Comparison of ENCODE assay signal across 17 cellular contexts in the genomic region with DNA sequence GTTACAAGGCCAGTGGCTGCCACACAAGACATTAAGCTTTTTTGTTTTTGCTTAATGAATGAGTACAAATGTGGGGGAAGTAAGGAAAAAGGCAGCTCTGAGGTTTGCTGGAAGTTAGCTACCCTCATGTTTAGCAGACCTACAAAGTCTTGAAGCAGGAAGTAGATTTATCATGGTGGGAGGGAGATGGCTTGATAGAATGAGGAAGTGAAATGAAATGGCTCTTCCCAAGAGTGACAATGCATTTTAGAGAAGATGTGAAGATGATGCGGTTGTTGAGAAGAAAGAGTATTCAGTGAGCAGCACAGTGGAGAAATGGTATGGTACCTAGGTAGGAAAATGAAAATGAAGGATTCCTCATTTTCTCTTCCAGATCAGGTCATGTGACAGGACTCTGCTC.
DNase-seq lines count a peak whose midpoint lies in the region; ATAC-seq and TF ChIP-seq lines count a peak whose summit lies in the region.
"Had no signal": no experiment of that assay in that cellular context is flagged by ENCODE, and none has a peak within 500 bp of the region (broad histone marks: within the 10 kb centered on the region; RNA-seq: fewer than 3 reads in every experiment).

No MANE protein-coding gene starts in this region.

- no peak for TF ChIP-seq CTCF in CD8-positive, alpha-beta T cell (IDR thresholded peaks at IDR 0.05)

- CTCF ChIA-PET in CD8-positive, alpha-beta T cell (lab: Charles Lee): no interaction called here

- no peaks in the 10 kb centered on the region for H3K4me1 ChIP-seq in CD8-positive, alpha-beta T cell (ENCODE audit: insufficient read depth, low read length)

- no peaks in the 10 kb centered on the region for H3K36me3 Mint-ChIP-seq in CD8-positive, alpha-beta T cell
- H3K36me3 Mint-ChIP-seq: natural killer cell had no signal

- intact Hi-C loops in CD8-positive, alpha-beta T cell (cut with DNase I, micrococcal nuclease): no loop called here

- ATAC-seq in GM19351 (IDR thresholded peaks at IDR 0.05; ENCODE audit: unreplicated experiment) (peak; percentile 85), HG03139 (IDR thresholded peaks at IDR 0.05; ENCODE audit: unreplicated experiment) (peak; percentile 77)
- no peak for ATAC-seq in CD8-positive, alpha-beta T cell
- ATAC-seq: natural killer cell had no signal

- POLR2A ChIA-PET in CD8-positive, alpha-beta T cell (lab: Charles Lee): no interaction called here

- no peaks in the 10 kb centered on the region for H3K9me3 Mint-ChIP-seq in CD8-positive, alpha-beta T cell

- H3K27ac ChIP-seq in CD8-positive, alpha-beta T cell (ENCODE audit: low read depth, low read length): no peak overlapping the region
- H3K27ac ChIP-seq: adrenal gland, thyroid gland had no signal

- no peaks in the 10 kb centered on the region for H3K4me1 Mint-ChIP-seq in CD8-positive, alpha-beta T cell (ENCODE audit: low read depth)
- H3K4me1 Mint-ChIP-seq: natural killer cell had no signal

- H3K27ac Mint-ChIP-seq in CD8-positive, alpha-beta T cell: no peak overlapping the region
- H3K27ac Mint-ChIP-seq: natural killer cell had no signal

- DNase-seq in AML-193 (lab: John Stamatoyannopoulos, UW) (peak; percentile 25 to 49), NOMO-1 treated with DMSO at 0.1 percent for 48 hours (lab: John Stamatoyannopoulos, UW; ENCODE audit: unreplicated experiment) (peak; percentile 57), T-helper 1 cell (no peak), HCEC 1CT (no peak), NCI-H774 (lab: John Stamatoyannopoulos, UW) (no peak)
- DNase-seq in CD8-positive, alpha-beta T cell: no peak
- DNase-seq: activated CD8-positive, alpha-beta memory T cell treated with anti-CD3 and anti-CD28 coated beads, Interleukin-2, amount 50 U/mL, for 4 hours; adrenal gland; dermis blood vessel endothelial cell; DND-41; islet precursor cell; natural killer cell; NCI-H1694 treated with DMSO at 0.1 percent for 48 hours; thyroid gland had no signal

- no peaks in the 10 kb centered on the region for H3K36me3 ChIP-seq in CD8-positive, alpha-beta T cell (ENCODE audit: insufficient read depth, low read length)
- H3K36me3 ChIP-seq: adrenal gland, HAP-1, thyroid gland had no signal

- no peaks in the 10 kb centered on the region for H3K9me3 ChIP-seq in CD8-positive, alpha-beta T cell (ENCODE audit: low read length)
- H3K9me3 ChIP-seq: adrenal gland, HAP-1, thyroid gland had no signal

- H3K27me3 Mint-ChIP-seq in CD8-positive, alpha-beta T cell (ENCODE audit: low read depth): no peaks in the 10 kb centered on the region

- H3K4me3 Mint-ChIP-seq in CD8-positive, alpha-beta T cell: no peak overlapping the region
- H3K4me3 Mint-ChIP-seq: natural killer cell had no signal

- no peaks in the 10 kb centered on the region for H3K27me3 ChIP-seq in CD8-positive, alpha-beta T cell (ENCODE audit: insufficient read depth, low read length)
- H3K27me3 ChIP-seq: adrenal gland, thyroid gland had no signal

- H3K4me3 ChIP-seq in CD8-positive, alpha-beta T cell (ENCODE audit: low read depth, low read length): no peak overlapping the region
- H3K4me3 ChIP-seq: adrenal gland, HAP-1, thyroid gland had no signal

Comparison
In these comparisons a context has a peak if more than half of its experiments do, and no peak if none do; other contexts are left out.
1. DNase-seq: peak in AML-193 (2 of 2) and NOMO-1 treated with DMSO at 0.1 percent for 48 hours (single experiment); none in T-helper 1 cell (0 of 5), HCEC 1CT (single experiment), CD8-positive, alpha-beta T cell (0 of 7) and NCI-H774 (single experiment).